ENCODE assay signal across 9 cellular contexts in genomic region chr3:122245513-122246174, GRCh38.
DNase-seq lines count a peak whose midpoint lies in the region; ATAC-seq and TF ChIP-seq lines count a peak whose summit lies in the region.
"Had no signal": no experiment of that assay in that cellular context is flagged by ENCODE, and none has a peak within 500 bp of the region (broad histone marks: within the 10 kb centered on the region; RNA-seq: fewer than 3 reads in every experiment).

No MANE protein-coding gene starts in this region.

- H3K27ac Mint-ChIP-seq in activated naive CD4-positive, alpha-beta T cell treated with anti-CD3 and anti-CD28 coated beads, Interleukin-2, amount 50 U/mL, for 24 hours, result no peak overlapping the region

- POLR2A ChIA-PET in RWPE1 (lab: Yijun Ruan, JAX; ENCODE audit: low non-redundant PET), result no interaction called here

- H3K4me3 Mint-ChIP-seq in activated naive CD4-positive, alpha-beta T cell treated with anti-CD3 and anti-CD28 coated beads, Interleukin-2, amount 50 U/mL, for 24 hours, result peak overlapping the region; percentile 66

- H3K36me3 ChIP-seq in urinary bladder (ENCODE audit: insufficient read depth), result no peaks in the 10 kb centered on the region
- no peaks in the 10 kb centered on the region for H3K36me3 ChIP-seq in transverse colon

- 44% methylated on average over 7 of the region's 7 CpGs for WGBS in urinary bladder
- 28 to 65% methylated on average over 7 of the region's 7 CpGs for WGBS in transverse colon (ENCODE audit: low coverage in 1 of 2), 2 donors

- in situ Hi-C loops in transverse colon (cut with MboI; ENCODE audit: low pct_ligation_motif_present in 1 of 4, low pct_unique_long_range_greater_than_20kb in 1 of 4, low sequenced_read_pairs in 3 of 4), result no loop called here

- intact Hi-C loops in transverse colon (cut with DNase I; ENCODE audit: low total_unique reads), result no loop called here

- no peaks in the 10 kb centered on the region for H3K27me3 ChIP-seq in transverse colon

- H3K27ac ChIP-seq in RWPE1 (no peak overlapping the region), urinary bladder (ENCODE audit: low read depth) (no peak overlapping the region), transverse colon (peak overlapping the region in 2 of 4 donors; percentile 36 to 50)

- no peaks in the 10 kb centered on the region for H3K9me3 ChIP-seq in transverse colon

- H3K4me1 Mint-ChIP-seq in activated naive CD4-positive, alpha-beta T cell treated with anti-CD3 and anti-CD28 coated beads, Interleukin-2, amount 50 U/mL, for 24 hours, result peaks cover 6% of the 10 kb centered on the region

- CTCF ChIA-PET in RWPE1 (lab: Yijun Ruan, JAX), result no interaction called here

- H3K36me3 Mint-ChIP-seq in activated naive CD4-positive, alpha-beta T cell treated with anti-CD3 and anti-CD28 coated beads, Interleukin-2, amount 50 U/mL, for 24 hours, result no peaks in the 10 kb centered on the region

- DNase-seq in activated naive CD4-positive, alpha-beta T cell treated with anti-CD3 and anti-CD28 coated beads, Interleukin-2, amount 50 U/mL, for 16 hours, result no peak
- peak; percentile 12 for DNase-seq in RWPE1 (ENCODE audit: low spot score)
- peak; percentile 13 for DNase-seq in fibroblast of mammary gland (ENCODE audit: low read depth)
- DNase-seq in transverse colon, result no peak
- DNase-seq in NCI-H1930 (lab: John Stamatoyannopoulos, UW), result no peak
- DNase-seq: DMS79 had no signal

- H3K4me3 ChIP-seq in fibroblast of mammary gland (ENCODE audit: control insufficient read depth, low read depth, low read length) (no peak overlapping the region), urinary bladder (ENCODE audit: low read depth, low read length) (peak overlapping the region; percentile 4), transverse colon (no peak overlapping the region)

- no peak for TF ChIP-seq POLR2A in transverse colon (IDR thresholded peaks at IDR 0.05)

- TF ChIP-seq EP300 in transverse colon (IDR thresholded peaks at IDR 0.05; ENCODE audit: low read depth), result no peak

- ATAC-seq in GM19023 (IDR thresholded peaks at IDR 0.05; ENCODE audit: unreplicated experiment), result no peak

- H3K27me3 Mint-ChIP-seq in activated naive CD4-positive, alpha-beta T cell treated with anti-CD3 and anti-CD28 coated beads, Interleukin-2, amount 50 U/mL, for 24 hours, result peaks cover 9% of the 10 kb centered on the region

- TF ChIP-seq CTCF in RWPE1 (conservative IDR thresholded peaks at IDR 0.05; ENCODE audit: low read depth) (no peak), fibroblast of mammary gland (conservative IDR thresholded peaks at IDR 0.05; ENCODE audit: control insufficient read depth, insufficient read depth, low read depth, low read length) (no peak), transverse colon (IDR thresholded peaks at IDR 0.05) (peak in 1 of 5 experiments; percentile 12)

- H3K9me3 Mint-ChIP-seq in activated naive CD4-positive, alpha-beta T cell treated with anti-CD3 and anti-CD28 coated beads, Interleukin-2, amount 50 U/mL, for 24 hours, result no peaks in the 10 kb centered on the region

- no peaks in the 10 kb centered on the region for H3K4me1 ChIP-seq in urinary bladder (ENCODE audit: insufficient read depth)
- no peaks in the 10 kb centered on the region for H3K4me1 ChIP-seq in transverse colon

Comparison
In these comparisons a context has a peak if more than half of its experiments do, and no peak if none do; other contexts are left out.
1. DNase-seq: peak in RWPE1 (single experiment) and fibroblast of mammary gland (single experiment); none in activated naive CD4-positive, alpha-beta T cell treated with anti-CD3 and anti-CD28 coated beads, Interleukin-2, amount 50 U/mL, for 16 hours (single experiment), transverse colon (single experiment) and NCI-H1930 (0 of 2).